ENCODE assay signal across 26 cellular contexts in the genomic region with DNA sequence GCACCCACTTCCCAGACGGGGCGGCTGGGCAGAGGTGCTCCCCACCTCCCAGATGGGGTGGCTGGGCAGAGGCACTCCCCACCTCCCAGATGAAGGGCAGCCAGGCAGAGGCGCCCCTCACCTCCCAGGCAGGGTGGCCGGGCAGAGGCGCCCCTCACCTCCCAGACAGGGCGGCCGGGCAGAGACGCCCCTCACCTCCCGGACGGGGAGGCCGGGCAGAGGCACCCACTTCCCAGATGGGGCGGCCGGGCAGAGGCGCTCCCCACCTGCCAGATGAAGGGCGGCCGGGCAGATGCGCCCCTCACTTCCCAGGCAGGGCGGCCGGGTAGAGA.
"Had no signal": no experiment of that assay in that cellular context is flagged by ENCODE, and none has a peak within 500 bp of the region (broad histone marks: within the 10 kb centered on the region; RNA-seq: fewer than 3 reads in every experiment).

No MANE protein-coding gene starts in this region.

- H3K27ac ChIP-seq: colonic mucosa, coronary artery, dorsolateral prefrontal cortex, epithelial cell of prostate, esophagus muscularis mucosa, esophagus squamous epithelium, foreskin keratinocyte, gastrocnemius medialis, gastroesophageal sphincter, heart left ventricle, heart right ventricle, hepatocyte had no signal

- H3K4me1 ChIP-seq: colonic mucosa, esophagus muscularis mucosa, esophagus squamous epithelium, foreskin keratinocyte, gastrocnemius medialis, gastroesophageal sphincter, heart left ventricle, heart right ventricle had no signal

- H3K27me3 Mint-ChIP-seq: dendritic cell treated with granulocyte-macrophage colony-stimulating factor and Interleukin-4, amounts not matched to agents 40 ng/mL and 50 ng/mL, for 4 days; effector memory CD8-positive, alpha-beta T cell had no signal

- DNase-seq: colonic mucosa; cortex of kidney; dermis blood vessel endothelial cell; dorsolateral prefrontal cortex; effector CD4-positive, alpha-beta T cell; effector CD8-positive, alpha-beta T cell; effector memory CD4-positive, alpha-beta T cell; effector memory CD8-positive, alpha-beta T cell; endodermal cell; erythroblast; esophagus squamous epithelium; foreskin fibroblast; foreskin keratinocyte; foreskin melanocyte; gastrocnemius medialis; glutamatergic neuron; head of caudate nucleus; heart left ventricle; heart right ventricle had no signal

- H3K36me3 ChIP-seq: colonic mucosa, gastrocnemius medialis had no signal

- H3K4me3 ChIP-seq: colonic mucosa, coronary artery, dorsolateral prefrontal cortex, esophagus muscularis mucosa, esophagus squamous epithelium, gastrocnemius medialis, gastroesophageal sphincter, heart left ventricle, heart right ventricle, hepatocyte had no signal

- H2AFZ ChIP-seq: hepatocyte had no signal

- H3K4me1 Mint-ChIP-seq: endodermal cell had no signal

- H3K4me2 ChIP-seq: hepatocyte had no signal

- H3K27ac Mint-ChIP-seq: dendritic cell treated with granulocyte-macrophage colony-stimulating factor and Interleukin-4, amounts not matched to agents 40 ng/mL and 50 ng/mL, for 4 days; effector memory CD8-positive, alpha-beta T cell; endodermal cell had no signal

- H3K27me3 ChIP-seq: colonic mucosa, esophagus muscularis mucosa, esophagus squamous epithelium, foreskin keratinocyte, gastrocnemius medialis, gastroesophageal sphincter, heart left ventricle, heart right ventricle, hepatocyte had no signal

- H3K79me2 ChIP-seq: hepatocyte had no signal

- H3K9me3 ChIP-seq: colonic mucosa had no signal

- ATAC-seq: effector memory CD8-positive, alpha-beta T cell; esophagus mucosa; foreskin keratinocyte; gastrocnemius medialis; gastroesophageal sphincter; heart left ventricle; heart right ventricle had no signal

- H3K4me3 Mint-ChIP-seq: dendritic cell treated with granulocyte-macrophage colony-stimulating factor and Interleukin-4, amounts not matched to agents 40 ng/mL and 50 ng/mL, for 4 days; effector memory CD8-positive, alpha-beta T cell; endodermal cell had no signal
